In the genomic region with DNA sequence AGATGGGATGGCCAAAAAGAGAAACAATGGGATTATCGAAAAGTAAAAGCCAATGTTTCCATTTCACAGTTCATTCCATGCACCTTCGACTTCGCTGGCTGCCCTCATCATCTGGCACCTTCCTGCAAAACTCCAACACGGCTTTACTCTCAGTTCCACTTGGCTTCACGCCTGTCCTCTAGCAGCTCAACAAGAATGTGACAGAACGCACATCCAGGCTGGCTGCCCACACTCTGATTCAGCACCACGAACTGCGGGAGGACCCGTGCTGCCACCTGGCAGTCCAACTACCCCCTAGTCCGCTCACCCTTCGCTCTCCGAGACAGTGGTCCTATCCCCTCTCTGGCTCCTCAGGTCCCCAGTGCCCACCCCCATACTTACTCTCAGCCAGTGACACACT, we compare ENCODE assay signal across 12 cellular contexts. TPM values are rescaled to one million over a fixed set of nuclear protein-coding genes. Genes with fewer than 3 reads are reported as not detected.
DNase-seq lines count a peak whose midpoint lies in the region; ATAC-seq, FAIRE-seq and TF ChIP-seq lines count a peak whose summit lies in the region.
"Had no signal": no experiment of that assay in that cellular context is flagged by ENCODE, and none has a peak within 500 bp of the region (broad histone marks: within the 10 kb centered on the region; RNA-seq: fewer than 3 reads in every experiment).

No MANE protein-coding gene starts in this region.

- DNase-seq in GM23248 (peak; percentile 25), body of pancreas (peak; percentile 70 to 86 (median 82)), keratinocyte (ENCODE audit: low read depth, low spot score) (no peak)
- DNase-seq in stimulated activated naive CD8-positive, alpha-beta T cell treated with anti-CD3 and anti-CD28 coated beads, Interleukin-15, Interleukin-2, amounts not matched to agents 100 U/mL and 50 U/mL, for 24 hours, result no peak
- DNase-seq: CD4-positive, alpha-beta T cell; cortex of kidney; NCI-H2081 treated with DMSO at 0.1 percent for 48 hours; SHP77 had no signal

- ATAC-seq in body of pancreas, result peak; percentile 22
- no peak for ATAC-seq in GM21526 (IDR thresholded peaks at IDR 0.05; ENCODE audit: low FRiP score, unreplicated experiment)
- no peak for ATAC-seq in stimulated activated naive CD8-positive, alpha-beta T cell treated with anti-CD3 and anti-CD28 coated beads, Interleukin-15, Interleukin-2, amounts not matched to agents 100 U/mL and 50 U/mL, for 24 hours
- no peak for ATAC-seq in HG02938 (IDR thresholded peaks at IDR 0.05; ENCODE audit: unreplicated experiment)
- no peak for ATAC-seq in GM18907 (IDR thresholded peaks at IDR 0.05; ENCODE audit: unreplicated experiment)

- H3K9me1 ChIP-seq in keratinocyte (ENCODE audit: control insufficient read depth, extremely low read depth, insufficient read depth, low read length), result no peaks in the 10 kb centered on the region

- FAIRE-seq in keratinocyte (lab: Jason Lieb, UNC), result no peak

- H2AFZ ChIP-seq in GM23248, result no peak overlapping the region
- no peak overlapping the region for H2AFZ ChIP-seq in keratinocyte (ENCODE audit: control insufficient read depth, low read length)

- no peaks in the 10 kb centered on the region for H3K36me3 ChIP-seq in GM23248 (ENCODE audit: low read depth)
- no peaks in the 10 kb centered on the region for H3K36me3 ChIP-seq in body of pancreas (replicated peaks in 1 of 2; ENCODE audit: insufficient read depth in 1 of 2, low read depth in 2 of 2)
- no peaks in the 10 kb centered on the region for H3K36me3 ChIP-seq in keratinocyte (ENCODE audit: control insufficient read depth in 2 of 2, extremely low read depth in 1 of 2, insufficient read depth in 2 of 2, low read length in 2 of 2)
- no peaks in the 10 kb centered on the region for H3K36me3 ChIP-seq in rectal smooth muscle tissue (ENCODE audit: control insufficient read depth, insufficient read depth, low read length)

- H3K9ac ChIP-seq in GM23248 (no peak overlapping the region), keratinocyte (ENCODE audit: control insufficient read depth, extremely low read depth, insufficient read depth, low read length) (no peak overlapping the region), rectal smooth muscle tissue (ENCODE audit: low read length) (no peak overlapping the region)

- H3K9me3 ChIP-seq in GM23248 (ENCODE audit: low read depth) (no peaks in the 10 kb centered on the region), body of pancreas (no peaks in the 10 kb centered on the region), keratinocyte (ENCODE audit: control insufficient read depth, low read depth, low read length) (no peaks in the 10 kb centered on the region)

- H3K9me2 ChIP-seq in GM23248 (ENCODE audit: insufficient read depth), result no peaks in the 10 kb centered on the region

- in situ Hi-C loops in GM23248 (cut with MboI), result no loop called here

- H3K27me3 ChIP-seq in GM23248 (replicated peaks; ENCODE audit: insufficient read depth) (peaks cover 47% of the 10 kb centered on the region), body of pancreas (no peaks in the 10 kb centered on the region), keratinocyte (ENCODE audit: control insufficient read depth, extremely low read depth, insufficient read depth, low read length) (peaks cover 12% of the 10 kb centered on the region), rectal smooth muscle tissue (ENCODE audit: control insufficient read depth, insufficient read depth, low read length) (no peaks in the 10 kb centered on the region)

- dilution Hi-C loops in keratinocyte (cut with MboI; ENCODE audit: extremely low pct_ligation_motif_present, low sequenced_read_pairs), result no loop called here

- intact Hi-C loops in body of pancreas (cut with DNase I), result no loop called here

- H3K4me1 ChIP-seq in GM23248 (ENCODE audit: insufficient read depth) (no peaks in the 10 kb centered on the region), body of pancreas (peaks cover 50% of the 10 kb centered on the region), keratinocyte (ENCODE audit: control insufficient read depth, extremely low read depth, insufficient read depth, low read length) (peaks cover 12% of the 10 kb centered on the region), rectal smooth muscle tissue (ENCODE audit: control insufficient read depth, insufficient read depth, low read length) (peaks cover 11% of the 10 kb centered on the region)

- no peak overlapping the region for H3K4me3 ChIP-seq in GM23248
- no peak overlapping the region for H3K4me3 ChIP-seq in body of pancreas
- H3K4me3 ChIP-seq in keratinocyte (ENCODE audit: control insufficient read depth in 2 of 3, extremely low read depth in 1 of 3, insufficient read depth in 2 of 3, low read depth in 1 of 3, low read length in 3 of 3), result no peak overlapping the region
- H3K4me3 ChIP-seq in rectal smooth muscle tissue (ENCODE audit: low read length), result peak overlapping the region; percentile 28

- no peaks in the 10 kb centered on the region for H4K20me1 ChIP-seq in GM23248 (ENCODE audit: insufficient read depth)
- no peaks in the 10 kb centered on the region for H4K20me1 ChIP-seq in keratinocyte (ENCODE audit: control insufficient read depth, extremely low read depth, insufficient read depth, low read length)

- whole genome bisulfite sequencing in GM23248 (ENCODE audit: low coverage in 1 of 2, low lambda C conversion rate in 2 of 2, missing lambda C conversion rate in 2 of 2), 2 experiments, result 27 to 30% methylated on average over 12 of the region's 12 CpGs
- 20 to 22% methylated on average over 12 of the region's 12 CpGs for WGBS in body of pancreas, 2 donors

- no peak overlapping the region for H3K4me2 ChIP-seq in GM23248 (ENCODE audit: unreplicated experiment)
- H3K4me2 ChIP-seq in keratinocyte (ENCODE audit: control insufficient read depth, extremely low read depth, insufficient read depth, low read depth, low read length), result peak overlapping the region; percentile 7

- H3K27ac ChIP-seq in GM23248 (no peak overlapping the region), body of pancreas (peak overlapping the region; percentile 13 to 57 (median 33)), keratinocyte (ENCODE audit: control insufficient read depth, insufficient read depth, low read length) (no peak overlapping the region), rectal smooth muscle tissue (ENCODE audit: low read depth, low read length) (no peak overlapping the region)

- H3F3A ChIP-seq in GM23248 (ENCODE audit: insufficient read depth), result no peaks in the 10 kb centered on the region

- no peak for TF ChIP-seq POLR2A in body of pancreas (IDR thresholded peaks at IDR 0.05)

- H3K79me2 ChIP-seq in GM23248 (ENCODE audit: insufficient read depth) (no peaks in the 10 kb centered on the region), keratinocyte (ENCODE audit: control insufficient read depth, insufficient read depth, low read length) (no peaks in the 10 kb centered on the region)

- TF ChIP-seq CTCF in body of pancreas (IDR thresholded peaks at IDR 0.05) (no peak), keratinocyte (optimal IDR thresholded peaks at IDR 0.05 in 1 of 3, IDR thresholded peaks at IDR 0.05 in 1 of 3, conservative IDR thresholded peaks at IDR 0.05 in 1 of 3; ENCODE audit: extremely low read depth in 1 of 3, insufficient read depth in 2 of 3, low read length in 3 of 3) (no peak)

RNA-seq across cellular contexts. Expression of a gene that starts 11.7 kb away (rescaled TPM):
- total RNA-seq in GM23248 (2014; rRNA removed; shearing (Covaris generic)), result 0.32 and 1.5 TPM in 2 replicates
- polyA plus RNA-seq in GM23248 (2016; fragmentation: Nextera tagmentation; extraction: Ambion mirVana) (0.09 and 0.10 TPM in 2 replicates), keratinocyte (5.2 to 7.4 TPM (median 7.2 TPM) in 3 replicates)
- total RNA-seq in body of pancreas, result 1 to 10 TPM; 5.7 to 6.9 TPM
- 2.9 TPM for polyA plus RNA-seq in keratinocyte (2011; ENCODE audit: low read depth)
- polyA plus RNA-seq in keratinocyte (2011; cell fraction: cytosol; rRNA removed), result 2.1 and 2.3 TPM in 2 replicates
- 17.1 and 19.3 TPM in 2 replicates for polyA plus RNA-seq in keratinocyte (2011; cell fraction: nucleus; rRNA removed)
- 2.7 and 5.2 TPM in 2 replicates for polyA plus RNA-seq in keratinocyte (2012; ENCODE audit: low replicate concordance)
- polyA minus RNA-seq in keratinocyte, result 12.6 to 14.6 TPM (median 13.1 TPM) in 3 replicates
- 6.1 TPM for polyA minus RNA-seq in keratinocyte (2011; cell fraction: cytosol; rRNA and poly(A)+ RNA removed)
- 22.4 and 38.9 TPM in 2 replicates for polyA minus RNA-seq in keratinocyte (2011; cell fraction: nucleus; rRNA and poly(A)+ RNA removed)

RNA-seq across cellular contexts. Expression of a gene that starts 12.7 kb away (rescaled TPM):
- 24.8 and 33.3 TPM in 2 replicates for total RNA-seq in GM23248 (2014; rRNA removed; shearing (Covaris generic))
- polyA plus RNA-seq in GM23248 (2016; fragmentation: Nextera tagmentation; extraction: Ambion mirVana), result 30.4 and 31.6 TPM in 2 replicates
- total RNA-seq in body of pancreas, result 10 to 100 TPM in 1 of 2 donors, 1 to 10 TPM in 1; 9.2 to 16.1 TPM
- polyA plus RNA-seq in keratinocyte, result 9.8 to 17.4 TPM (median 14.2 TPM) in 3 replicates
- 19.7 TPM for polyA plus RNA-seq in keratinocyte (2011; ENCODE audit: low read depth)
- polyA plus RNA-seq in keratinocyte (2011; cell fraction: cytosol; rRNA removed), result 3.4 and 7.5 TPM in 2 replicates
- 17.5 and 24.3 TPM in 2 replicates for polyA plus RNA-seq in keratinocyte (2011; cell fraction: nucleus; rRNA removed)
- polyA plus RNA-seq in keratinocyte (2012; ENCODE audit: low replicate concordance), result 12.0 and 14.6 TPM in 2 replicates
- 5.6 to 15.0 TPM (median 12.6 TPM) in 3 replicates for polyA minus RNA-seq in keratinocyte
- polyA minus RNA-seq in keratinocyte (2011; cell fraction: cytosol; rRNA and poly(A)+ RNA removed), result 7.1 TPM
- polyA minus RNA-seq in keratinocyte (2011; cell fraction: nucleus; rRNA and poly(A)+ RNA removed), result 20.7 and 35.8 TPM in 2 replicates

RNA-seq across cellular contexts. Expression of a gene that starts 25.0 kb away (rescaled TPM):
- 12.4 and 14.0 TPM in 2 replicates for total RNA-seq in GM23248 (2014; rRNA removed; shearing (Covaris generic))
- 5.7 and 6.1 TPM in 2 replicates for polyA plus RNA-seq in GM23248 (2016; fragmentation: Nextera tagmentation; extraction: Ambion mirVana)
- total RNA-seq in body of pancreas, result 1 to 10 TPM; 9.6 to 9.9 TPM
- polyA plus RNA-seq in keratinocyte, result 9.5 to 10.8 TPM (median 9.7 TPM) in 3 replicates
- polyA plus RNA-seq in keratinocyte (2011; ENCODE audit: low read depth), result 4.7 TPM
- 3.6 and 6.0 TPM in 2 replicates for polyA plus RNA-seq in keratinocyte (2011; cell fraction: cytosol; rRNA removed)
- polyA plus RNA-seq in keratinocyte (2011; cell fraction: nucleus; rRNA removed), result 14.8 and 19.8 TPM in 2 replicates
- 5.3 and 7.4 TPM in 2 replicates for polyA plus RNA-seq in keratinocyte (2012; ENCODE audit: low replicate concordance)
- 1.4 to 9.3 TPM (median 6.9 TPM) in 3 replicates for polyA minus RNA-seq in keratinocyte
- polyA minus RNA-seq in keratinocyte (2011; cell fraction: cytosol; rRNA and poly(A)+ RNA removed), result 2.5 TPM
- 10.9 and 20.0 TPM in 2 replicates for polyA minus RNA-seq in keratinocyte (2011; cell fraction: nucleus; rRNA and poly(A)+ RNA removed)

Comparison
In these comparisons a context has a peak if more than half of its experiments do, and no peak if none do; other contexts are left out.
1. DNase-seq: peak in GM23248 (single experiment) and body of pancreas (4 of 4); none in keratinocyte (single experiment) and stimulated activated naive CD8-positive, alpha-beta T cell treated with anti-CD3 and anti-CD28 coated beads, Interleukin-15, Interleukin-2, amounts not matched to agents 100 U/mL and 50 U/mL, for 24 hours (single experiment).
2. H3K27ac ChIP-seq: peak in body of pancreas (4 of 4); none in GM23248 (single experiment), keratinocyte (single experiment) and rectal smooth muscle tissue (single experiment).